Comparison of ENCODE assay signal across 15 cellular contexts in genomic region chr16:22193134-22193411, GRCh38. TPM values are rescaled to one million over a fixed set of nuclear protein-coding genes. Genes with fewer than 3 reads are reported as not detected.
DNase-seq lines count a peak whose midpoint lies in the region; ATAC-seq and TF ChIP-seq lines count a peak whose summit lies in the region.
"Had no signal": no experiment of that assay in that cellular context is flagged by ENCODE, and none has a peak within 500 bp of the region (broad histone marks: within the 10 kb centered on the region; RNA-seq: fewer than 3 reads in every experiment).

No MANE protein-coding gene starts in this region.

- H3K27ac ChIP-seq in right atrium auricular region: peak overlapping the region; percentile 95 to 97
- peak overlapping the region; percentile 86 to 95 for H3K27ac ChIP-seq in coronary artery
- H3K27ac ChIP-seq in naive thymus-derived CD4-positive, alpha-beta T cell (ENCODE audit: low read depth, low read length): peak overlapping the region; percentile 99
- peak overlapping the region; percentile 96 to 97 for H3K27ac ChIP-seq in uterus

- H3K4me1 ChIP-seq in right atrium auricular region (peaks cover 0 to 38% of the 10 kb centered on the region in 2 donors), uterus (peaks cover 0 to 3% of the 10 kb centered on the region in 2 donors)
- H3K4me1 ChIP-seq in naive thymus-derived CD4-positive, alpha-beta T cell (ENCODE audit: control insufficient read depth in 2 of 2, insufficient read depth in 2 of 2, low read length in 2 of 2): peaks cover 46 to 53% of the 10 kb centered on the region in 2 donors

- H3K4me3 ChIP-seq in right atrium auricular region (peak overlapping the region in 1 of 2 donors; percentile 77), coronary artery (peak overlapping the region; percentile 66), uterus (no peak overlapping the region)
- no peak overlapping the region for H3K4me3 ChIP-seq in naive thymus-derived CD4-positive, alpha-beta T cell (ENCODE audit: low read length)

- no peak for TF ChIP-seq CTCF in right atrium auricular region (IDR thresholded peaks at IDR 0.05)
- TF ChIP-seq CTCF in coronary artery (IDR thresholded peaks at IDR 0.05): no peak
- no peak for TF ChIP-seq CTCF in uterus (IDR thresholded peaks at IDR 0.05)

- peaks cover 0 to 12% (median 7%) of the 10 kb centered on the region in 11 donors for H3K9me3 Mint-ChIP-seq in naive thymus-derived CD4-positive, alpha-beta T cell
- H3K9me3 Mint-ChIP-seq in activated T-helper 2 cell treated with anti-CD3 and anti-CD28 coated beads, Interferon-gamma antibody, Interleukin-2, Interleukin-4, amounts not matched to agents 10 μg/mL and 5 μg/mL and 100 μg/mL, durations not matched to agents 14 hours and 24 hours and 36 hours: no peaks in the 10 kb centered on the region

- ATAC-seq in Right ventricle myocardium superior (ENCODE audit: poor library complexity) (no peak), GM19452 (IDR thresholded peaks at IDR 0.05; ENCODE audit: unreplicated experiment) (no peak)
- ATAC-seq in naive thymus-derived CD4-positive, alpha-beta T cell: no peak
- ATAC-seq: activated T-cell treated with anti-CD3 and anti-CD28 coated beads, Interleukin-2, amount 50 U/mL, for 72 hours; sciatic nerve had no signal

- intact Hi-C loops in Right ventricle myocardium superior (cut with DNase I) (no loop called here), uterus (cut with DNase I; ENCODE audit: low total_unique reads) (no loop called here)
- intact Hi-C loops in naive thymus-derived CD4-positive, alpha-beta T cell (cut with micrococcal nuclease): loop anchor here (5.0 kb wide), 3 partner anchors 164 to 1364 kb away; partner anchors contain the start of genes CDR2 (in 1 of the 2), EARS2 (in 1 of the 2) and UBFD1 (in 1 of the 2)
- intact Hi-C loops in activated T-helper 2 cell treated with anti-CD3 and anti-CD28 coated beads, Interferon-gamma antibody, Interleukin-2, Interleukin-4, amounts not matched to agents 10 μg/mL and 5 μg/mL and 100 μg/mL, durations not matched to agents 14 hours and 24 hours and 36 hours (cut with micrococcal nuclease): loop anchor here (5.0 kb wide), 1 partner anchor 1291 kb away; the partner anchor contains the start of genes DCUN1D3 and LYRM1

- H3K27me3 ChIP-seq in right atrium auricular region: no peaks in the 10 kb centered on the region
- no peaks in the 10 kb centered on the region for H3K27me3 ChIP-seq in naive thymus-derived CD4-positive, alpha-beta T cell (ENCODE audit: control insufficient read depth in 2 of 2, insufficient read depth in 2 of 2, low read length in 2 of 2)
- H3K27me3 ChIP-seq in uterus: no peaks in the 10 kb centered on the region

- H3K36me3 ChIP-seq in right atrium auricular region: no peaks in the 10 kb centered on the region
- no peaks in the 10 kb centered on the region for H3K36me3 ChIP-seq in naive thymus-derived CD4-positive, alpha-beta T cell (ENCODE audit: control insufficient read depth in 2 of 3, insufficient read depth in 3 of 3, low read length in 3 of 3)
- H3K36me3 ChIP-seq in uterus: no peaks in the 10 kb centered on the region

- H3K4me3 Mint-ChIP-seq in naive thymus-derived CD4-positive, alpha-beta T cell: peak overlapping the region in 7 of 10 donors; percentile 15 to 99 (median 96)
- no peak overlapping the region for H3K4me3 Mint-ChIP-seq in activated T-helper 2 cell treated with anti-CD3 and anti-CD28 coated beads, Interferon-gamma antibody, Interleukin-2, Interleukin-4, amounts not matched to agents 10 μg/mL and 5 μg/mL and 100 μg/mL, durations not matched to agents 14 hours and 24 hours and 36 hours (ENCODE audit: low read depth)

- H3K4me1 Mint-ChIP-seq in naive thymus-derived CD4-positive, alpha-beta T cell: peaks cover 43 to 80% (median 72%) of the 10 kb centered on the region in 7 donors
- peaks cover 57% of the 10 kb centered on the region for H3K4me1 Mint-ChIP-seq in activated T-helper 2 cell treated with anti-CD3 and anti-CD28 coated beads, Interferon-gamma antibody, Interleukin-2, Interleukin-4, amounts not matched to agents 10 μg/mL and 5 μg/mL and 100 μg/mL, durations not matched to agents 14 hours and 24 hours and 36 hours (ENCODE audit: low read depth)

- peaks cover 0 to 10% (median 4%) of the 10 kb centered on the region in 5 donors for H3K36me3 Mint-ChIP-seq in naive thymus-derived CD4-positive, alpha-beta T cell
- H3K36me3 Mint-ChIP-seq in activated T-helper 2 cell treated with anti-CD3 and anti-CD28 coated beads, Interferon-gamma antibody, Interleukin-2, Interleukin-4, amounts not matched to agents 10 μg/mL and 5 μg/mL and 100 μg/mL, durations not matched to agents 14 hours and 24 hours and 36 hours (ENCODE audit: low read depth): no peaks in the 10 kb centered on the region

- POLR2A ChIA-PET in naive thymus-derived CD4-positive, alpha-beta T cell (lab: Charles Lee): interaction anchor here (1.1 to 9.0 kb wide), 7 partner anchors 13 to 548 kb away, joined by 3 to 167 read pairs (median 4); partner anchors contain the start of genes EEF2K, MOSMO and POLR3E

- H3K9me3 ChIP-seq in right atrium auricular region: no peaks in the 10 kb centered on the region
- H3K9me3 ChIP-seq in naive thymus-derived CD4-positive, alpha-beta T cell (ENCODE audit: control insufficient read depth in 2 of 3, low read length in 3 of 3): no peaks in the 10 kb centered on the region
- H3K9me3 ChIP-seq in uterus: no peaks in the 10 kb centered on the region

- peak overlapping the region; percentile 98 to 100 (median 100) for H3K27ac Mint-ChIP-seq in naive thymus-derived CD4-positive, alpha-beta T cell
- H3K27ac Mint-ChIP-seq in activated T-helper 2 cell treated with anti-CD3 and anti-CD28 coated beads, Interferon-gamma antibody, Interleukin-2, Interleukin-4, amounts not matched to agents 10 μg/mL and 5 μg/mL and 100 μg/mL, durations not matched to agents 14 hours and 24 hours and 36 hours: no peak overlapping the region

- no peak for DNase-seq in right atrium auricular region (ENCODE audit: low spot score)
- DNase-seq in Right ventricle myocardium superior: no peak
- DNase-seq in coronary artery (ENCODE audit: low spot score): no peak
- no peak for DNase-seq in naive thymus-derived CD4-positive, alpha-beta T cell
- DNase-seq in uterus: no peak
- no peak for DNase-seq in activated T-helper 2 cell treated with anti-CD3 and anti-CD28 coated beads, Interferon-gamma antibody, Interleukin-2, Interleukin-4, amounts not matched to agents 10 μg/mL and 5 μg/mL and 100 μg/mL, durations not matched to agents 14 hours and 24 hours and 36 hours (ENCODE audit: low spot score)
- no peak for DNase-seq in stimulated activated CD4-positive, alpha-beta T cell treated with anti-CD3 and anti-CD28 coated beads, Interleukin-1b, Interleukin-23, amount 100 ng/mL, for 48 hours
- DNase-seq: GDM1, NCI-H2029 had no signal

- CTCF ChIA-PET in naive thymus-derived CD4-positive, alpha-beta T cell (lab: Charles Lee): interaction anchor here (1.9 to 2.8 kb wide), 2 partner anchors 104 to 107 kb away, joined by 6 to 21 read pairs; partner anchors contain the start of gene POLR3E

- no peak for TF ChIP-seq POLR2A in uterus (IDR thresholded peaks at IDR 0.05)

- H3K27me3 Mint-ChIP-seq in naive thymus-derived CD4-positive, alpha-beta T cell: peaks cover 0 to 5% (median 0%) of the 10 kb centered on the region in 5 donors
- H3K27me3 Mint-ChIP-seq in activated T-helper 2 cell treated with anti-CD3 and anti-CD28 coated beads, Interferon-gamma antibody, Interleukin-2, Interleukin-4, amounts not matched to agents 10 μg/mL and 5 μg/mL and 100 μg/mL, durations not matched to agents 14 hours and 24 hours and 36 hours (ENCODE audit: low read depth): no peaks in the 10 kb centered on the region

RNA-seq across cellular contexts. Expression of gene EEF2K, which starts 13.0 kb away (rescaled TPM):
- 10 to 100 TPM; 12.9 to 18.9 TPM for total RNA-seq in right atrium auricular region
- total RNA-seq in Right ventricle myocardium superior: 26.4 TPM
- total RNA-seq in naive thymus-derived CD4-positive, alpha-beta T cell: 10 to 100 TPM; 15.3 to 27.9 (median 21.8) TPM
- polyA plus RNA-seq in naive thymus-derived CD4-positive, alpha-beta T cell: 1 to 10 TPM; 1.9 to 3.1 TPM
- 10 to 100 TPM; 17.4 to 82.0 (median 35.5) TPM for total RNA-seq in uterus
- total RNA-seq in activated T-helper 2 cell treated with anti-CD3 and anti-CD28 coated beads, Interferon-gamma antibody, Interleukin-2, Interleukin-4, amounts not matched to agents 10 μg/mL and 5 μg/mL and 100 μg/mL, durations not matched to agents 14 hours and 24 hours and 36 hours: 40.4 and 41.0 TPM in 2 replicates

RNA-seq across cellular contexts. Expression of gene SDR42E2, which starts 30.8 kb away (rescaled TPM):
- total RNA-seq in right atrium auricular region: not detected
- not detected for total RNA-seq in Right ventricle myocardium superior
- total RNA-seq in naive thymus-derived CD4-positive, alpha-beta T cell: 1 to 10 TPM in 2 of 5 experiments, under 1 TPM in 2, not detected in 1; 0.67 to 1.6 (median 1.0) TPM
- under 1 TPM; 0.07 to 0.48 TPM for polyA plus RNA-seq in naive thymus-derived CD4-positive, alpha-beta T cell
- not detected for total RNA-seq in uterus
- total RNA-seq in activated T-helper 2 cell treated with anti-CD3 and anti-CD28 coated beads, Interferon-gamma antibody, Interleukin-2, Interleukin-4, amounts not matched to agents 10 μg/mL and 5 μg/mL and 100 μg/mL, durations not matched to agents 14 hours and 24 hours and 36 hours: 0.09 TPM in 1 of 2 replicates, not detected in the other
- total RNA-seq: chondrocyte, glomerular endothelial cell, mesenteric fat pad, sciatic nerve had no signal

Comparison
In these comparisons a context has a peak if more than half of its experiments do, and no peak if none do; other contexts are left out.
1. intact Hi-C loops: an anchor here in naive thymus-derived CD4-positive, alpha-beta T cell (5.0 kb wide) and activated T-helper 2 cell treated with anti-CD3 and anti-CD28 coated beads, Interferon-gamma antibody, Interleukin-2, Interleukin-4, amounts not matched to agents 10 μg/mL and 5 μg/mL and 100 μg/mL, durations not matched to agents 14 hours and 24 hours and 36 hours (5.0 kb wide); none called in Right ventricle myocardium superior and uterus.